ENCODE assay signal across 20 cellular contexts in genomic region chr5:135153661-135154060, GRCh38.
DNase-seq lines count a peak whose midpoint lies in the region; ATAC-seq and TF ChIP-seq lines count a peak whose summit lies in the region.
"Had no signal": no experiment of that assay in that cellular context is flagged by ENCODE, and none has a peak within 500 bp of the region (broad histone marks: within the 10 kb centered on the region; RNA-seq: fewer than 3 reads in every experiment).

No MANE protein-coding gene starts in this region.

- no peak overlapping the region for H2BK5ac ChIP-seq in IMR-90 (ENCODE audit: low read depth, low read length, poor library complexity, severe bottlenecking)

- no peak overlapping the region for H3K9ac ChIP-seq in IMR-90 (ENCODE audit: low read depth, low read length)

- no peak for TF ChIP-seq CTCF in IMR-90 (conservative IDR thresholded peaks at IDR 0.05; ENCODE audit: low read depth, low read length)
- TF ChIP-seq CTCF in PC-9 (conservative IDR thresholded peaks at IDR 0.05): no peak
- no peak for TF ChIP-seq CTCF in osteocyte (IDR thresholded peaks at IDR 0.05)

- no peaks in the 10 kb centered on the region for H3K79me2 ChIP-seq in PC-9 (ENCODE audit: low read depth)

- in situ Hi-C loops in IMR-90 (cut with MboI; ENCODE audit: low sequenced_read_pairs): no loop called here

- H3K9me3 ChIP-seq in IMR-90 (ENCODE audit: control insufficient read depth, insufficient read depth, low read length): peaks cover 7% of the 10 kb centered on the region; the same call in 1 of the 2 replicates
- no peaks in the 10 kb centered on the region for H3K9me3 ChIP-seq in PC-9 (ENCODE audit: insufficient read depth, low read depth)
- H3K9me3 ChIP-seq: Peyer's patch had no signal

- H2BK120ac ChIP-seq in IMR-90 (ENCODE audit: low read depth, low read length): no peak overlapping the region

- no peak overlapping the region for H3K23ac ChIP-seq in IMR-90 (ENCODE audit: low read depth, low read length)

- DNase-seq in IMR-90 (no peak), PC-9 (peak in 1 of 2 experiments; percentile 96), epithelial cell of prostate (ENCODE audit: low read depth, low spot score) (no peak), osteocyte (ENCODE audit: extremely low spot score, unreplicated experiment) (peak; percentile 32), NCI-H2107 treated with DMSO at 0.1 percent for 48 hours (lab: John Stamatoyannopoulos, UW; ENCODE audit: unreplicated experiment) (no peak), NOMO-1 treated with DMSO at 0.1 percent for 48 hours (lab: John Stamatoyannopoulos, UW; ENCODE audit: unreplicated experiment) (no peak)
- DNase-seq: Caco-2; CD4-positive, CD25-positive, alpha-beta regulatory T cell; GDM1; KBM-7; NCI-H1417 treated with DMSO at 0.1 percent for 48 hours; NCI-H187 treated with DMSO at 0.1 percent for 48 hours; NCI-H345; NCI-H524 treated with DMSO at 0.1 percent for 48 hours; Peyer's patch; SW 1271 had no signal

- no peak overlapping the region for H4K91ac ChIP-seq in IMR-90 (ENCODE audit: insufficient read depth, low read depth, low read length)

- no peak overlapping the region for H3K27ac Mint-ChIP-seq in osteocyte (ENCODE audit: unreplicated experiment)
- H3K27ac Mint-ChIP-seq: B cell; CD4-positive, CD25-positive, alpha-beta regulatory T cell; HFFc6 had no signal

- BruUV-seq in IMR-90 (replicated peaks; lab: Mats Ljungman, UMichigan) (no TSS peak), PC-9 (replicated peaks; lab: Mats Ljungman, UMichigan) (no TSS peak)

- H3K27me3 Mint-ChIP-seq in osteocyte (ENCODE audit: unreplicated experiment): peaks cover 13% of the 10 kb centered on the region

- no peaks in the 10 kb centered on the region for H3K9me1 ChIP-seq in IMR-90 (ENCODE audit: insufficient read depth, low read length)

- H3K4me3 ChIP-seq in IMR-90 (ENCODE audit: insufficient read depth, low read depth, low read length) (no peak overlapping the region), PC-9 (no peak overlapping the region)
- H3K4me3 ChIP-seq: Peyer's patch had no signal

- no peak overlapping the region for H3K56ac ChIP-seq in IMR-90 (ENCODE audit: extremely low read depth, insufficient read depth, low read length)

- no peaks in the 10 kb centered on the region for H3K36me3 ChIP-seq in IMR-90 (ENCODE audit: control insufficient read depth, insufficient read depth, low read length)
- no peaks in the 10 kb centered on the region for H3K36me3 ChIP-seq in PC-9 (ENCODE audit: low read depth)
- H3K36me3 ChIP-seq: Peyer's patch had no signal

- no peak overlapping the region for H3K4me3 Mint-ChIP-seq in osteocyte (ENCODE audit: unreplicated experiment)
- H3K4me3 Mint-ChIP-seq: B cell; CD4-positive, CD25-positive, alpha-beta regulatory T cell; HFFc6 had no signal

- no peak overlapping the region for H3K14ac ChIP-seq in IMR-90 (replicated peaks; ENCODE audit: low read depth, low read length)

- H2AK9ac ChIP-seq in IMR-90 (replicated peaks; ENCODE audit: low read depth, low read length, poor library complexity): no peak overlapping the region

- H3K4me1 Mint-ChIP-seq in osteocyte (ENCODE audit: unreplicated experiment): no peaks in the 10 kb centered on the region
- H3K4me1 Mint-ChIP-seq: B cell; CD4-positive, CD25-positive, alpha-beta regulatory T cell had no signal

- no peak overlapping the region for H3K27ac ChIP-seq in IMR-90 (ENCODE audit: insufficient read depth, low read length)
- H3K27ac ChIP-seq in PC-9: peak overlapping the region; percentile 98
- peak overlapping the region; percentile 96 for H3K27ac ChIP-seq in epithelial cell of prostate
- H3K27ac ChIP-seq: Peyer's patch had no signal

- no peak overlapping the region for H3K4me2 ChIP-seq in IMR-90 (ENCODE audit: low read depth, low read length)
- peak overlapping the region; percentile 63 for H3K4me2 ChIP-seq in PC-9

- no peak overlapping the region for H4K5ac ChIP-seq in IMR-90 (ENCODE audit: low read depth, low read length)

- H3K79me1 ChIP-seq in IMR-90 (ENCODE audit: low read depth in 1 of 2, low read length in 2 of 2): no peaks in the 10 kb centered on the region

- peaks cover 44% of the 10 kb centered on the region for H3F3A ChIP-seq in PC-9 (ENCODE audit: insufficient read depth, low read depth)

- peaks cover under 1% of the 10 kb centered on the region for H3K36me3 Mint-ChIP-seq in osteocyte (ENCODE audit: unreplicated experiment)
- H3K36me3 Mint-ChIP-seq: CD4-positive, CD25-positive, alpha-beta regulatory T cell had no signal

- no peak for TF ChIP-seq POLR2A in IMR-90 (IDR thresholded peaks at IDR 0.05; ENCODE audit: low read depth, low read length)

- H3K4me1 ChIP-seq in IMR-90 (ENCODE audit: control insufficient read depth, insufficient read depth, low read length): peaks cover 6% of the 10 kb centered on the region; the same call in 1 of the 2 replicates
- H3K4me1 ChIP-seq in PC-9 (replicated peaks; ENCODE audit: insufficient read depth): peaks cover 63% of the 10 kb centered on the region
- H3K4me1 ChIP-seq: Peyer's patch had no signal

- H4K20me1 ChIP-seq in IMR-90 (ENCODE audit: insufficient read depth, low read length): no peaks in the 10 kb centered on the region
- H4K20me1 ChIP-seq in PC-9 (ENCODE audit: insufficient read depth): no peaks in the 10 kb centered on the region

- WGBS in IMR-90 (ENCODE audit: extremely low coverage in 2 of 2, insufficient read length in 1 of 2), 2 experiments: no CpG with 5 or more reads among the region's 3 CpGs

- no peak overlapping the region for H4K8ac ChIP-seq in IMR-90 (ENCODE audit: low read depth in 2 of 2, low read length in 2 of 2)

- H2BK20ac ChIP-seq in IMR-90 (ENCODE audit: low read depth, low read length): no peak overlapping the region

- dilution Hi-C loops in IMR-90 (cut with HindIII; ENCODE audit: low sequenced_read_pairs, unreplicated experiment): no loop called here

- ATAC-seq in IMR-90 (ENCODE audit: low read depth) (no peak), HG03571 (IDR thresholded peaks at IDR 0.05; ENCODE audit: unreplicated experiment) (no peak)
- ATAC-seq: Right ventricle myocardium inferior had no signal

- H2AFZ ChIP-seq in IMR-90 (replicated peaks; ENCODE audit: low read length, poor library complexity) (no peak overlapping the region), PC-9 (no peak overlapping the region)

- H2BK15ac ChIP-seq in IMR-90 (ENCODE audit: low read depth, low read length): peak overlapping the region; percentile 28; the same call in 1 of the 3 replicates

- CTCF ChIA-PET in IMR-90 (lab: Yijun Ruan, JAX) (interaction anchor here (0.5 kb wide), 1 partner anchor 887 kb away, joined by 3 read pairs; no protein-coding TSS in a partner anchor), PC-9 (lab: Charles Lee) (no interaction called here)

- H3K4ac ChIP-seq in IMR-90 (ENCODE audit: low read depth, low read length): 0 out of 2 replicates have a peak overlapping the region, but pooled peaks have one; percentile 15

- POLR2A ChIA-PET in IMR-90 (lab: Charles Lee; ENCODE audit: unreplicated experiment): no interaction called here
- POLR2A ChIA-PET in PC-9 (lab: Charles Lee; ENCODE audit: unreplicated experiment): no interaction called here

- peaks cover 13% of the 10 kb centered on the region for H3K9me3 Mint-ChIP-seq in osteocyte (ENCODE audit: unreplicated experiment)

- H2AK5ac ChIP-seq in IMR-90 (ENCODE audit: low read depth, low read length): peak overlapping the region; percentile 7; the same call in 1 of the 2 replicates

- no peak for TF ChIP-seq RAD21 in IMR-90 (IDR thresholded peaks at IDR 0.05; ENCODE audit: low read length)

- H3K9me2 ChIP-seq in PC-9 (ENCODE audit: insufficient read depth): no peaks in the 10 kb centered on the region

- no peak overlapping the region for H3K18ac ChIP-seq in IMR-90 (ENCODE audit: low read depth, low read length)

- no peaks in the 10 kb centered on the region for H3K27me3 ChIP-seq in IMR-90 (ENCODE audit: control insufficient read depth, insufficient read depth, low read length)
- H3K27me3 ChIP-seq in PC-9 (ENCODE audit: insufficient read depth, low read depth): no peaks in the 10 kb centered on the region
- H3K27me3 ChIP-seq: Peyer's patch had no signal

- intact Hi-C loops in IMR-90 (cut with micrococcal nuclease): no loop called here
- intact Hi-C loops in PC-9 (cut with micrococcal nuclease; ENCODE audit: unreplicated experiment): no loop called here

TF ChIP-seq in IMR-90, 13 proteins besides CTCF, POLR2A, EP300 and RAD21:
- TF ChIP-seq CHD1 (IDR thresholded peaks at IDR 0.05; ENCODE audit: low read depth, low read length) (no peak), RFX5 (IDR thresholded peaks at IDR 0.05; ENCODE audit: low read depth, low read length) (no peak), ELK1 (IDR thresholded peaks at IDR 0.05; ENCODE audit: borderline replicate concordance, low read depth, low read length) (no peak), BHLHE40 (IDR thresholded peaks at IDR 0.05; ENCODE audit: low read depth, low read length) (no peak), CEBPB (IDR thresholded peaks at IDR 0.05; ENCODE audit: low read depth, low read length) (no peak), USF2 (IDR thresholded peaks at IDR 0.05; ENCODE audit: low read depth, low read length) (no peak), NFE2L2 (IDR thresholded peaks at IDR 0.05; ENCODE audit: low read depth, low read length) (no peak), SMC3 (IDR thresholded peaks at IDR 0.05; ENCODE audit: low read depth, low read length) (no peak)
